In the genomic region with DNA sequence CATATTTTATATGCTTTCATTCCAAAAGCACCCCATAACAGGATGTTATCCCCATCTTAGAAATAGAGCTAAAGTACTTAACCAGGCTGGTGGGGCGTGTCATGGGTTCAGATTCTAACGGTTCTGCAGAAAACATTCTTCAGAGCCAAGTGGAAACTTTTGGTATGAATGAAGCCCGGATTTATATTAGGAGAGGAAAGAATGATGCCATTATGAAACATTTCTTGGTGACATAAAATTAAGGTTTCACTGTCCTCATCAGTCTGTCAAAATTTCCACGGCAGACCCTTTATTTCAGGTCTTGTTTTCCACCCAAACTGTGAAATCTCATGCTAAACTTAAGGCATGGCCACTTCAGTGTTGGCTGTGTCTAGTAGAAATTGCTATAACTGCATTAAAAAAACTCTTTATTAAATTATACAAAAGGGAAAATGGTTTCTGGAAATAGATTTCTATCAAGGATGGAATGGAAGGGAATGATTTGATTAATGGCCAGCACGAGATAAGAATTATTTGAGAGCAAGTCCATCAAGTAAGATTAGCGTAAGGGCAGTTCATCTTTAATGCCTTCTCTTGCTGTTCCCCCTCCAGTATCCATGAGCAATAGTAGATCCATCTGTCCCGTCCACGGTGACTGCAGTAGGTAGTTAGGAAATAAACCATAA, we compare ENCODE assay signal across 24 cellular contexts. TPM values are rescaled to one million over a fixed set of nuclear protein-coding genes. Genes with fewer than 3 reads are reported as not detected.
A peak's percentile ranks its signal among the peaks of the same experiment; 100 is the strongest.
DNase-seq lines count a peak whose midpoint lies in the region; ATAC-seq, FAIRE-seq and TF ChIP-seq lines count a peak whose summit lies in the region.
"Had no signal": no experiment of that assay in that cellular context is flagged by ENCODE, and none has a peak within 500 bp of the region (broad histone marks: within the 10 kb centered on the region; RNA-seq: fewer than 3 reads in every experiment).

No MANE protein-coding gene starts in this region.

- no peak for ATAC-seq in GM19455 (IDR thresholded peaks at IDR 0.05; ENCODE audit: unreplicated experiment)
- ATAC-seq: foreskin keratinocyte, left colon, Panc1 had no signal

- H3K4me1 ChIP-seq in uterus: no peaks in the 10 kb centered on the region
- H3K4me1 ChIP-seq: foreskin keratinocyte, SJCRH30 had no signal

- H3K36me3 ChIP-seq in uterus: no peaks in the 10 kb centered on the region
- H3K36me3 ChIP-seq: thoracic aorta had no signal

- no peak for TF ChIP-seq CTCF in uterus (IDR thresholded peaks at IDR 0.05)

- intact Hi-C loops in activated naive CD4-positive, alpha-beta T cell treated with anti-CD3 and anti-CD28 coated beads for 36 hours (cut with micrococcal nuclease): loop anchor here (1.0 to 2.0 kb wide), 5 partner anchors 8 to 195 kb away; no protein-coding TSS in a partner anchor
- intact Hi-C loops in uterus (cut with DNase I; ENCODE audit: low total_unique reads): no loop called here

- no peak overlapping the region for H3K27ac ChIP-seq in uterus
- H3K27ac ChIP-seq: foreskin keratinocyte, SJCRH30, thoracic aorta had no signal

- peak overlapping the region; percentile 74 for H3K27ac Mint-ChIP-seq in activated naive CD4-positive, alpha-beta T cell treated with anti-CD3 and anti-CD28 coated beads for 36 hours
- no peak overlapping the region for H3K27ac Mint-ChIP-seq in activated naive CD4-positive, alpha-beta T cell treated with anti-CD3 and anti-CD28 coated beads, Interleukin-2, amount 10 ng/mL, durations not matched to agents 7 days and 5 days
- peak overlapping the region; percentile 98 for H3K27ac Mint-ChIP-seq in stimulated activated naive CD8-positive, alpha-beta T cell treated with anti-CD3 and anti-CD28 coated beads, Interleukin-15, Interleukin-2, amounts not matched to agents 100 ng/mL and 50 ng/mL, for 24 hours
- H3K27ac Mint-ChIP-seq: naive B cell had no signal

- DNase-seq in activated naive CD4-positive, alpha-beta T cell treated with anti-CD3 and anti-CD28 coated beads for 36 hours: peak; percentile 70
- DNase-seq in activated naive CD4-positive, alpha-beta T cell treated with anti-CD3 and anti-CD28 coated beads, Interleukin-2, amount 10 ng/mL, durations not matched to agents 7 days and 5 days: no peak
- peak; percentile 16 to 22 for DNase-seq in activated CD4-positive, alpha-beta T cell treated with anti-CD3 and anti-CD28 coated beads, Interleukin-2, amount 50 U/mL, for 4 hours
- DNase-seq in ecto neural progenitor cell (ENCODE audit: low spot score) (peak; percentile 10), urothelium cell line (ENCODE audit: low spot score) (no peak), uterus (no peak)
- DNase-seq: DMS153; effector CD4-positive, alpha-beta T cell; foreskin keratinocyte; left colon; mesendoderm; naive B cell; NCI-H1417 treated with DMSO at 0.1 percent for 48 hours; NCI-H2107; NCI-H510A; occipital lobe; SJCRH30; small intestine had no signal

- H3K9me3 Mint-ChIP-seq in activated naive CD4-positive, alpha-beta T cell treated with anti-CD3 and anti-CD28 coated beads for 36 hours: peaks cover 2% of the 10 kb centered on the region
- no peaks in the 10 kb centered on the region for H3K9me3 Mint-ChIP-seq in activated naive CD4-positive, alpha-beta T cell treated with anti-CD3 and anti-CD28 coated beads, Interleukin-2, amount 10 ng/mL, durations not matched to agents 7 days and 5 days
- H3K9me3 Mint-ChIP-seq in stimulated activated naive CD8-positive, alpha-beta T cell treated with anti-CD3 and anti-CD28 coated beads, Interleukin-15, Interleukin-2, amounts not matched to agents 100 ng/mL and 50 ng/mL, for 24 hours: no peaks in the 10 kb centered on the region
- H3K9me3 Mint-ChIP-seq: naive B cell had no signal

- no peaks in the 10 kb centered on the region for H3K27me3 Mint-ChIP-seq in activated naive CD4-positive, alpha-beta T cell treated with anti-CD3 and anti-CD28 coated beads for 36 hours (ENCODE audit: low read depth)
- H3K27me3 Mint-ChIP-seq in activated naive CD4-positive, alpha-beta T cell treated with anti-CD3 and anti-CD28 coated beads, Interleukin-2, amount 10 ng/mL, durations not matched to agents 7 days and 5 days: no peaks in the 10 kb centered on the region
- no peaks in the 10 kb centered on the region for H3K27me3 Mint-ChIP-seq in stimulated activated naive CD8-positive, alpha-beta T cell treated with anti-CD3 and anti-CD28 coated beads, Interleukin-15, Interleukin-2, amounts not matched to agents 100 ng/mL and 50 ng/mL, for 24 hours

- H3K4me1 Mint-ChIP-seq in activated naive CD4-positive, alpha-beta T cell treated with anti-CD3 and anti-CD28 coated beads for 36 hours (ENCODE audit: low read depth): peaks cover 92% of the 10 kb centered on the region
- H3K4me1 Mint-ChIP-seq in activated naive CD4-positive, alpha-beta T cell treated with anti-CD3 and anti-CD28 coated beads, Interleukin-2, amount 10 ng/mL, durations not matched to agents 7 days and 5 days: peaks cover 67% of the 10 kb centered on the region
- peaks cover 94% of the 10 kb centered on the region for H3K4me1 Mint-ChIP-seq in stimulated activated naive CD8-positive, alpha-beta T cell treated with anti-CD3 and anti-CD28 coated beads, Interleukin-15, Interleukin-2, amounts not matched to agents 100 ng/mL and 50 ng/mL, for 24 hours (ENCODE audit: low read depth)
- H3K4me1 Mint-ChIP-seq: naive B cell had no signal

- H3K27me3 ChIP-seq in uterus: no peaks in the 10 kb centered on the region
- H3K27me3 ChIP-seq: foreskin keratinocyte, SJCRH30 had no signal

- H3K9me3 ChIP-seq in uterus: no peaks in the 10 kb centered on the region
- H3K9me3 ChIP-seq: thoracic aorta had no signal

- no peak for TF ChIP-seq POLR2A in uterus (IDR thresholded peaks at IDR 0.05)

- CTCF ChIA-PET in activated naive CD4-positive, alpha-beta T cell treated with anti-CD3 and anti-CD28 coated beads for 36 hours (lab: Charles Lee): interaction anchor here (0.7 to 7.1 kb wide), 7 partner anchors 10 to 112 kb away, joined by 3 to 48 read pairs (median 3); no protein-coding TSS in a partner anchor
- CTCF ChIA-PET in activated naive CD4-positive, alpha-beta T cell treated with anti-CD3 and anti-CD28 coated beads, Interleukin-2, amount 10 ng/mL, durations not matched to agents 7 days and 5 days (lab: Charles Lee): interaction anchor here (0.8 to 1.9 kb wide), 6 partner anchors 10 to 253 kb away, joined by 3 to 8 read pairs (median 4); no protein-coding TSS in a partner anchor

- H3K4me3 ChIP-seq in uterus: no peak overlapping the region
- H3K4me3 ChIP-seq: SJCRH30, thoracic aorta had no signal

- no peak for FAIRE-seq in urothelium cell line (lab: Jason Lieb, UNC)
- FAIRE-seq: G401.6, H54, small intestine had no signal

- no peak overlapping the region for H3K4me3 Mint-ChIP-seq in activated naive CD4-positive, alpha-beta T cell treated with anti-CD3 and anti-CD28 coated beads for 36 hours
- no peak overlapping the region for H3K4me3 Mint-ChIP-seq in activated naive CD4-positive, alpha-beta T cell treated with anti-CD3 and anti-CD28 coated beads, Interleukin-2, amount 10 ng/mL, durations not matched to agents 7 days and 5 days
- peak overlapping the region; percentile 51 for H3K4me3 Mint-ChIP-seq in stimulated activated naive CD8-positive, alpha-beta T cell treated with anti-CD3 and anti-CD28 coated beads, Interleukin-15, Interleukin-2, amounts not matched to agents 100 ng/mL and 50 ng/mL, for 24 hours
- H3K4me3 Mint-ChIP-seq: naive B cell had no signal

- peaks cover 43% of the 10 kb centered on the region for H3K36me3 Mint-ChIP-seq in activated naive CD4-positive, alpha-beta T cell treated with anti-CD3 and anti-CD28 coated beads for 36 hours (ENCODE audit: low read depth)
- H3K36me3 Mint-ChIP-seq in activated naive CD4-positive, alpha-beta T cell treated with anti-CD3 and anti-CD28 coated beads, Interleukin-2, amount 10 ng/mL, durations not matched to agents 7 days and 5 days: peaks cover 54% of the 10 kb centered on the region
- H3K36me3 Mint-ChIP-seq in stimulated activated naive CD8-positive, alpha-beta T cell treated with anti-CD3 and anti-CD28 coated beads, Interleukin-15, Interleukin-2, amounts not matched to agents 100 ng/mL and 50 ng/mL, for 24 hours (ENCODE audit: low read depth): peaks cover 80% of the 10 kb centered on the region
- H3K36me3 Mint-ChIP-seq: naive B cell had no signal

RNA-seq across cellular contexts. Expression of a gene that starts 11.7 kb away (rescaled TPM):
- 10 to 100 TPM; 78.4 to 79.7 TPM for total RNA-seq in activated naive CD4-positive, alpha-beta T cell treated with anti-CD3 and anti-CD28 coated beads for 36 hours
- 10 to 100 TPM in 3 of 4 donors, 1 to 10 TPM in 1; 9.0 to 76.1 (median 15.1) TPM for total RNA-seq in uterus

Comparison
In these comparisons a context has a peak if more than half of its experiments do, and no peak if none do; other contexts are left out.
1. DNase-seq: peak in activated naive CD4-positive, alpha-beta T cell treated with anti-CD3 and anti-CD28 coated beads for 36 hours (single experiment), activated CD4-positive, alpha-beta T cell treated with anti-CD3 and anti-CD28 coated beads, Interleukin-2, amount 50 U/mL, for 4 hours (2 of 2) and ecto neural progenitor cell (single experiment); none in activated naive CD4-positive, alpha-beta T cell treated with anti-CD3 and anti-CD28 coated beads, Interleukin-2, amount 10 ng/mL, durations not matched to agents 7 days and 5 days (single experiment), urothelium cell line (single experiment) and uterus (0 of 2).